Comparison of ENCODE assay signal across 8 cellular contexts in the genomic region with DNA sequence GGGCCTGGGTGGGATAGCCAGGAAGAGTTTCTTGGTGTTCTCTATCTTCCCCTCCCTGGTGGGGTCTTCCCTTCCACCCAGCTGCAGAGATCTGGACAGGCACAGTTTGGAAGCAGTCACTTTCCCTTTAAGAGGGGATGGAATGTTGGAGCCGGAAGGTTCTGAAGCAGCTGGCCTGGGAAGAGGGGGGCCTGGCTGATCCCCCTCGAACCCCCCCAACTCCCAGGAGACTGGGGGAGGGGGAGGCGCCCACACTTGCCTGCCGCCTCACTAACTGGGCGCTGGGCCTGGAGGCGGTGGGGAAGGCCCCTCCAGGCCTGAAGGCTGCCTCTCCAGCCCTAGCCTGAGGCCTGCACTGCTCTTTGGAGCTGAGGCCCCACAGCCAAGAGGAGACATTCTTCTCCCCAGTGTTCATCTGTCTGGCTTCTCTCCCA. TPM values are rescaled to one million over a fixed set of nuclear protein-coding genes. Genes with fewer than 3 reads are reported as not detected.
A peak's percentile ranks its signal among the peaks of the same experiment; 100 is the strongest.
DNase-seq lines count a peak whose midpoint lies in the region; ATAC-seq, FAIRE-seq and TF ChIP-seq lines count a peak whose summit lies in the region.

No MANE protein-coding gene starts in this region.

- H3K27me3 ChIP-seq in small intestine (ENCODE audit: control insufficient read depth in 2 of 2, insufficient read depth in 2 of 2, low read length in 2 of 2) = no peaks in the 10 kb centered on the region

- peaks cover 3 to 8% of the 10 kb centered on the region in 2 donors for H3K4me1 ChIP-seq in small intestine (ENCODE audit: control insufficient read depth in 2 of 2, insufficient read depth in 1 of 2, low read depth in 1 of 2, low read length in 1 of 2)

- H3K27ac ChIP-seq in small intestine (ENCODE audit: low read depth in 1 of 2, low read length in 1 of 2) = peak overlapping the region; percentile 8 to 96

- H3K36me3 ChIP-seq in small intestine (ENCODE audit: control insufficient read depth in 2 of 2, insufficient read depth in 2 of 2, low read length in 2 of 2) = no peaks in the 10 kb centered on the region

- H3K4me3 ChIP-seq in cardiac fibroblast (replicated peaks in 1 of 2; ENCODE audit: low read depth in 2 of 2, low read length in 2 of 2) (peak overlapping the region; percentile 93 to 97), small intestine (ENCODE audit: low read depth in 1 of 2, low read length in 2 of 2) (peak overlapping the region; percentile 78 to 97)

- WGBS in small intestine, 3 donors = 2 to 5% (median 3%) methylated on average over 6 of the region's 6 CpGs

- no peaks in the 10 kb centered on the region for H3K9me3 ChIP-seq in small intestine (ENCODE audit: control insufficient read depth, low read depth)

- FAIRE-seq in small intestine (lab: Jason Lieb, UNC) = no peak

- DNase-seq in NCI-H1417 (lab: John Stamatoyannopoulos, UW) (peak in 2 of 3 experiments; percentile 64 to 70), NCI-H1417 treated with DMSO at 0.1 percent for 48 hours (lab: John Stamatoyannopoulos, UW) (no peak), NCI-H2107 treated with DMSO at 0.1 percent for 48 hours (lab: John Stamatoyannopoulos, UW; ENCODE audit: unreplicated experiment) (peak; percentile 81), cardiac fibroblast (ENCODE audit: low read depth in 2 of 2) (peak; percentile 71 to 86), islet precursor cell (peak; percentile 80), small intestine (no peak)

- no peak for TF ChIP-seq CTCF in cardiac fibroblast (IDR thresholded peaks at IDR 0.05; ENCODE audit: low read depth, low read length)

- no peak for ATAC-seq in HG03460 (IDR thresholded peaks at IDR 0.05; ENCODE audit: unreplicated experiment)
- no peak for ATAC-seq in HG02884 (IDR thresholded peaks at IDR 0.05; ENCODE audit: unreplicated experiment)

RNA-seq across cellular contexts. Expression of a gene that starts 1.4 kb away (rescaled TPM):
- polyA plus RNA-seq in small intestine = 10 to 100 TPM; 33.5 to 35.6 (median 35.0) TPM

RNA-seq across cellular contexts. Expression of a gene that starts 18.1 kb away (rescaled TPM):
- 100 to 1,000 TPM; 240 to 283 (median 280) TPM for polyA plus RNA-seq in small intestine

RNA-seq across cellular contexts. Expression of a gene that starts 21.4 kb away (rescaled TPM):
- polyA plus RNA-seq in small intestine = 10 to 100 TPM; 33.8 to 43.4 (median 34.3) TPM

RNA-seq across cellular contexts. Expression of a gene that starts 29.5 kb away (rescaled TPM):
- polyA plus RNA-seq in small intestine = 10 to 100 TPM; 43.7 to 93.5 (median 61.6) TPM

RNA-seq across cellular contexts. Expression of a gene that starts 59.7 kb away (rescaled TPM):
- polyA plus RNA-seq in small intestine = 1 to 10 TPM in 2 of 3 donors, under 1 TPM in 1; 0.57 to 2.7 (median 1.8) TPM

Comparison
In these comparisons a context has a peak if more than half of its experiments do, and no peak if none do; other contexts are left out.
1. DNase-seq: peak in NCI-H1417 (2 of 3), NCI-H2107 treated with DMSO at 0.1 percent for 48 hours (single experiment), cardiac fibroblast (2 of 2) and islet precursor cell (single experiment); none in NCI-H1417 treated with DMSO at 0.1 percent for 48 hours (single experiment) and small intestine (single experiment).